Comparison of ENCODE assay signal across 8 cellular contexts in the genomic region with DNA sequence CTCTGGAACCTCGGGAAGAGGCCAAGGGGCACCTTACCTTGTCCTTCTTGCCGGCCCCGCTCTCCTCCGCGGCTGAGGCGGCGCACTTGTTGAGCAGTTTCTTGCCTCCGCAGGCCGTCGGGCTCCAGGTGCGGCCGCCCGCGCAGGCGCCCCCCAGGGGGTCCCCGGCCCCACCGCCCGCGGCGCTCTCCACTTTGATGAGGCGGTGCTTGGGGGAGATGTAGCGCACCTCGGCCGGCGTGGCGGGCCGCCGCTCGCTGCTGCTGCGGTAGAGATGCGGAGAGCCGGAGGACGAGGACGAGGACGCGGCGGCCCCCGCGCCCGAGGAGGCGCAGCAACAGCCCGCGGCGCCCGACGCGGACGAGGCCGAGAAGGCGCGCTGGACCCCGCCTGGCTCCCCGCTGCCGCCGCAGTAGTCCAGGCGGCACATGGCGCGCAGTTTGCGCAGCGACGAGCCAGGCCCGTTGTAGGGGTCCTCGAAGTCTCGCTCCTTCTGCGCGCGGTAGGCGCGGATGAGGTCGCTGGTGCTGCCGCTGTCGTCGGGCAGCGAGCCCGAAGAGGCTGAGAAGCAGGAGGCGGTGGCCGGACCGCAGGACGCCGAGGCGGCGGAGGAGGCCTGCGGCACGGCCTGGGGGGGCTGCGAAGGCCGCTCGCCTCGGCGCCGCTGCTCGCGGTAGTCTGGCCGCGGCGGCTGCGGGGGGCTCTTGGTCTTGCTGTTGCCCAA. TPM values are rescaled to one million over a fixed set of nuclear protein-coding genes. Genes with fewer than 3 reads are reported as not detected.
DNase-seq lines count a peak whose midpoint lies in the region; ATAC-seq and TF ChIP-seq lines count a peak whose summit lies in the region.

No MANE protein-coding gene starts in this region.

- H3K4me1 ChIP-seq in OCI-LY3 (ENCODE audit: low read length): peaks cover 21% of the 10 kb centered on the region
- H3K4me1 ChIP-seq in mucosa of descending colon (ENCODE audit: low read depth): peaks cover 37% of the 10 kb centered on the region
- H3K4me1 ChIP-seq in aorta (ENCODE audit: control insufficient read depth in 1 of 2, insufficient read depth in 2 of 2, low read length in 2 of 2): peaks cover 0 to 5% of the 10 kb centered on the region in 2 donors

- peak overlapping the region; percentile 90 for H3K4me2 ChIP-seq in OCI-LY3 (ENCODE audit: low read length)

- H3K4me3 ChIP-seq in OCI-LY3 (ENCODE audit: low read length) (peak overlapping the region; percentile 100), mucosa of descending colon (peak overlapping the region; percentile 78), aorta (ENCODE audit: low read length in 2 of 2) (peak overlapping the region; percentile 69 to 96)

- WGBS in aorta, 2 donors: 0 to 1% methylated on average over 81 to 96 of the region's 96 CpGs

- H3K36me3 Mint-ChIP-seq in central memory CD8-positive, alpha-beta T cell (ENCODE audit: insufficient read depth): peaks cover 9% of the 10 kb centered on the region

- no peaks in the 10 kb centered on the region for H3K9me3 ChIP-seq in OCI-LY3 (ENCODE audit: insufficient read depth, low read length)
- H3K9me3 ChIP-seq in mucosa of descending colon: no peaks in the 10 kb centered on the region
- H3K9me3 ChIP-seq in aorta (ENCODE audit: control insufficient read depth, low read length): no peaks in the 10 kb centered on the region

- no peaks in the 10 kb centered on the region for H3K9me3 Mint-ChIP-seq in central memory CD8-positive, alpha-beta T cell

- no peak for TF ChIP-seq CTCF in OCI-LY3 (IDR thresholded peaks at IDR 0.05; ENCODE audit: low read depth, low read length)
- TF ChIP-seq CTCF in mucosa of descending colon (IDR thresholded peaks at IDR 0.05): no peak

- H3K9ac ChIP-seq in OCI-LY3 (ENCODE audit: low read length): peak overlapping the region; percentile 90; the same call in 1 of the 2 replicates

- ATAC-seq in GM18498 (IDR thresholded peaks at IDR 0.05; ENCODE audit: unreplicated experiment): peak; percentile 1
- ATAC-seq in central memory CD8-positive, alpha-beta T cell (replicated peaks; ENCODE audit: extremely low read depth, poor library complexity, severe bottlenecking): no peak
- no peak for ATAC-seq in mucosa of descending colon
- ATAC-seq in aorta (ENCODE audit: low FRiP score): peak; percentile 1
- ATAC-seq in HG02852 (IDR thresholded peaks at IDR 0.05; ENCODE audit: unreplicated experiment): no peak
- no peak for ATAC-seq in HG02798 (IDR thresholded peaks at IDR 0.05; ENCODE audit: poor library complexity, unreplicated experiment)

- peaks cover 24% of the 10 kb centered on the region for H3K4me1 Mint-ChIP-seq in central memory CD8-positive, alpha-beta T cell

- H3K27ac Mint-ChIP-seq in central memory CD8-positive, alpha-beta T cell (ENCODE audit: low read depth): peak overlapping the region; percentile 26

- intact Hi-C loops in mucosa of descending colon (cut with DNase I, micrococcal nuclease): loop anchor here (5.0 to 10.0 kb wide), 2 partner anchors 101 to 143 kb away; no protein-coding TSS in a partner anchor
- intact Hi-C loops in aorta (cut with DNase I): loop anchor here (2.0 to 5.0 kb wide), 6 partner anchors 49 to 329 kb away; no protein-coding TSS in a partner anchor

- peak overlapping the region; percentile 85 for H3K4me3 Mint-ChIP-seq in central memory CD8-positive, alpha-beta T cell

- H2AFZ ChIP-seq in OCI-LY3 (ENCODE audit: low read depth, low read length): no peak overlapping the region

- DNase-seq in central memory CD8-positive, alpha-beta T cell (ENCODE audit: low spot score in 2 of 2): no peak
- DNase-seq in mucosa of descending colon (peak in 2 of 3 donors; percentile 63), aorta (peak in 1 of 2 donors; percentile 63), NCI-H2107 treated with DMSO at 0.1 percent for 48 hours (lab: John Stamatoyannopoulos, UW; ENCODE audit: unreplicated experiment) (no peak)

- H3K27me3 ChIP-seq in OCI-LY3 (ENCODE audit: low read depth, low read length) (peaks cover 6% of the 10 kb centered on the region; the same call in 1 of the 2 replicates), aorta (ENCODE audit: control insufficient read depth in 1 of 2, insufficient read depth in 2 of 2, low read length in 1 of 2) (no peaks in the 10 kb centered on the region)

- H4K20me1 ChIP-seq in OCI-LY3 (ENCODE audit: insufficient read depth, low read length): peaks cover 3% of the 10 kb centered on the region; the same call in 1 of the 2 replicates

- H3K79me2 ChIP-seq in OCI-LY3 (ENCODE audit: low read length): no peaks in the 10 kb centered on the region; the same call in none of the 2 replicates

- peaks cover 25% of the 10 kb centered on the region for H3K27me3 Mint-ChIP-seq in central memory CD8-positive, alpha-beta T cell

- H3K27ac ChIP-seq in OCI-LY3 (ENCODE audit: low read length) (no peak overlapping the region), aorta (ENCODE audit: low read depth in 1 of 2, low read length in 2 of 2) (peak overlapping the region; percentile 62 to 88)

- H3K36me3 ChIP-seq in OCI-LY3 (replicated peaks; ENCODE audit: low read depth, low read length): no peaks in the 10 kb centered on the region
- no peaks in the 10 kb centered on the region for H3K36me3 ChIP-seq in mucosa of descending colon (ENCODE audit: low read depth)
- H3K36me3 ChIP-seq in aorta (ENCODE audit: control insufficient read depth in 1 of 2, insufficient read depth in 2 of 2, low read length in 1 of 2): no peaks in the 10 kb centered on the region

RNA-seq across cellular contexts. Expression of a gene that starts 1.0 kb away (rescaled TPM):
- total RNA-seq in mucosa of descending colon: 10 to 100 TPM; 20.3 to 23.9 (median 20.6) TPM
- total RNA-seq in aorta: 10 to 100 TPM; 28.7 to 29.3 TPM
- polyA plus RNA-seq in aorta: 1 to 10 TPM; 3.5 to 5.7 TPM

Comparison
In these comparisons a context has a peak if more than half of its experiments do, and no peak if none do; other contexts are left out.
1. ATAC-seq: peak in GM18498 (single experiment) and aorta (single experiment); none in central memory CD8-positive, alpha-beta T cell (single experiment), mucosa of descending colon (single experiment), HG02852 (single experiment) and HG02798 (single experiment).
2. DNase-seq: peak in mucosa of descending colon (2 of 3); none in central memory CD8-positive, alpha-beta T cell (0 of 2) and NCI-H2107 treated with DMSO at 0.1 percent for 48 hours (single experiment).
3. Peak in every context shown above with its lines, with median percentiles within 50 percentile points of each other: H3K4me3 ChIP-seq.